ENCODE assay signal across 1 cellular context in the genomic region with DNA sequence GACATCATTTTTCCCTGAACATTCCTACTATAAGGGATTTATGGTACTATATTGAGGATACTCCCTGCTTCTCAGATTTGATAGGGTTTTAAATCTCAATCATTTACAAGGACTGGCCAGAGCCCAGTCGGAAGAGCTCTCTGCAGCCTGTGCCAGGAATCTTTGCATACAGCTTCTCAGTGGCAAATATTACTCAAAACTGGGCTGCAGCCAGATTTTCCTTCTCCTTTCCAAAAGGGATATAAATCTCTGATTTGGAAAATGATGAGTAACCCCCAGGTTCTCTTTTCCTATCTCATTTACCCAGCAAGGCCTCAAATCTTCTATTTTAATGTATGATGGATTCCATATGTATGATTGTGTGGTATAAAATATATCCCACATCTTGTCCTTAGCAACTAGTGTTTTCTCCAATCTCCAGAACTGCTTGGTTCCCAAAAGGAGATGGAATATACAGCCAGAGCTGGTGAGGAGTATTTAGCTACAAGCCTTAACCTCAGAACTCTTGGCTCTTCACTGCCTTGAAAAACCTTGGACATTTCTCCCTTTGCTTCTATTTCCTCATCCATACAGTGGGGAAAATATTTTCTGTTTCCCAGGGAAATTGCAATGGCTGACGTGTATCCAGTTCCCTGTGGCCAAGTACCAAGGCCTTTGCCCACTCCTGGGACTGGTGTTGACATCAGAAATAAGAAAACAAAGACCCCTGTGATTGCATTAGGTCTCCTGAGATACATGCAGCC.
TF ChIP-seq lines count a peak whose summit lies in the region.

No MANE protein-coding gene starts in this region.

TF ChIP-seq in SK-N-SH treated with all-trans-retinoic acid at 6 μM for 48 hours, 23 proteins besides CTCF, POLR2A, EP300 and RAD21 (continued from another document):
- TF ChIP-seq, protein P1, sequence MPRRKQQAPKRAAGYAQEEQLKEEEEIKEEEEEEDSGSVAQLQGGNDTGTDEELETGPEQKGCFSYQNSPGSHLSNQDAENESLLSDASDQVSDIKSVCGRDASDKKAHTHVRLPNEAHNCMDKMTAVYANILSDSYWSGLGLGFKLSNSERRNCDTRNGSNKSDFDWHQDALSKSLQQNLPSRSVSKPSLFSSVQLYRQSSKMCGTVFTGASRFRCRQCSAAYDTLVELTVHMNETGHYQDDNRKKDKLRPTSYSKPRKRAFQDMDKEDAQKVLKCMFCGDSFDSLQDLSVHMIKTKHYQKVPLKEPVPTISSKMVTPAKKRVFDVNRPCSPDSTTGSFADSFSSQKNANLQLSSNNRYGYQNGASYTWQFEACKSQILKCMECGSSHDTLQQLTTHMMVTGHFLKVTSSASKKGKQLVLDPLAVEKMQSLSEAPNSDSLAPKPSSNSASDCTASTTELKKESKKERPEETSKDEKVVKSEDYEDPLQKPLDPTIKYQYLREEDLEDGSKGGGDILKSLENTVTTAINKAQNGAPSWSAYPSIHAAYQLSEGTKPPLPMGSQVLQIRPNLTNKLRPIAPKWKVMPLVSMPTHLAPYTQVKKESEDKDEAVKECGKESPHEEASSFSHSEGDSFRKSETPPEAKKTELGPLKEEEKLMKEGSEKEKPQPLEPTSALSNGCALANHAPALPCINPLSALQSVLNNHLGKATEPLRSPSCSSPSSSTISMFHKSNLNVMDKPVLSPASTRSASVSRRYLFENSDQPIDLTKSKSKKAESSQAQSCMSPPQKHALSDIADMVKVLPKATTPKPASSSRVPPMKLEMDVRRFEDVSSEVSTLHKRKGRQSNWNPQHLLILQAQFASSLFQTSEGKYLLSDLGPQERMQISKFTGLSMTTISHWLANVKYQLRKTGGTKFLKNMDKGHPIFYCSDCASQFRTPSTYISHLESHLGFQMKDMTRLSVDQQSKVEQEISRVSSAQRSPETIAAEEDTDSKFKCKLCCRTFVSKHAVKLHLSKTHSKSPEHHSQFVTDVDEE (CRISPR knock-in tag; IDR thresholded peaks at IDR 0.05): no peak
- no peak for TF ChIP-seq ZFP3 (CRISPR knock-in tag; IDR thresholded peaks at IDR 0.05)
- TF ChIP-seq PPARA (CRISPR knock-in tag; IDR thresholded peaks at IDR 0.05; ENCODE audit: borderline replicate concordance): no peak
- TF ChIP-seq RARB (CRISPR knock-in tag; IDR thresholded peaks at IDR 0.05): no peak
- TF ChIP-seq, protein P2, sequence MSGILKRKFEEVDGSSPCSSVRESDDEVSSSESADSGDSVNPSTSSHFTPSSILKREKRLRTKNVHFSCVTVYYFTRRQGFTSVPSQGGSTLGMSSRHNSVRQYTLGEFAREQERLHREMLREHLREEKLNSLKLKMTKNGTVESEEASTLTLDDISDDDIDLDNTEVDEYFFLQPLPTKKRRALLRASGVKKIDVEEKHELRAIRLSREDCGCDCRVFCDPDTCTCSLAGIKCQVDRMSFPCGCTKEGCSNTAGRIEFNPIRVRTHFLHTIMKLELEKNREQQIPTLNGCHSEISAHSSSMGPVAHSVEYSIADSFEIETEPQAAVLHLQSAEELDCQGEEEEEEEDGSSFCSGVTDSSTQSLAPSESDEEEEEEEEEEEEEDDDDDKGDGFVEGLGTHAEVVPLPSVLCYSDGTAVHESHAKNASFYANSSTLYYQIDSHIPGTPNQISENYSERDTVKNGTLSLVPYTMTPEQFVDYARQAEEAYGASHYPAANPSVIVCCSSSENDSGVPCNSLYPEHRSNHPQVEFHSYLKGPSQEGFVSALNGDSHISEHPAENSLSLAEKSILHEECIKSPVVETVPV (CRISPR knock-in tag; IDR thresholded peaks at IDR 0.05): no peak
- TF ChIP-seq, protein P3, sequence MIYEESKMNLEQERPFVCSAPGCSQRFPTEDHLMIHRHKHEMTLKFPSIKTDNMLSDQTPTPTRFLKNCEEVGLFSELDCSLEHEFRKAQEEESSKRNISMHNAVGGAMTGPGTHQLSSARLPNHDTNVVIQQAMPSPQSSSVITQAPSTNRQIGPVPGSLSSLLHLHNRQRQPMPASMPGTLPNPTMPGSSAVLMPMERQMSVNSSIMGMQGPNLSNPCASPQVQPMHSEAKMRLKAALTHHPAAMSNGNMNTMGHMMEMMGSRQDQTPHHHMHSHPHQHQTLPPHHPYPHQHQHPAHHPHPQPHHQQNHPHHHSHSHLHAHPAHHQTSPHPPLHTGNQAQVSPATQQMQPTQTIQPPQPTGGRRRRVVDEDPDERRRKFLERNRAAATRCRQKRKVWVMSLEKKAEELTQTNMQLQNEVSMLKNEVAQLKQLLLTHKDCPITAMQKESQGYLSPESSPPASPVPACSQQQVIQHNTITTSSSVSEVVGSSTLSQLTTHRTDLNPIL (CRISPR knock-in tag; IDR thresholded peaks at IDR 0.05; ENCODE audit: low read depth): no peak
- no peak for TF ChIP-seq ZNF70 (CRISPR knock-in tag; IDR thresholded peaks at IDR 0.05)
